8 cellular contexts compared by ENCODE assay signal in the genomic region with DNA sequence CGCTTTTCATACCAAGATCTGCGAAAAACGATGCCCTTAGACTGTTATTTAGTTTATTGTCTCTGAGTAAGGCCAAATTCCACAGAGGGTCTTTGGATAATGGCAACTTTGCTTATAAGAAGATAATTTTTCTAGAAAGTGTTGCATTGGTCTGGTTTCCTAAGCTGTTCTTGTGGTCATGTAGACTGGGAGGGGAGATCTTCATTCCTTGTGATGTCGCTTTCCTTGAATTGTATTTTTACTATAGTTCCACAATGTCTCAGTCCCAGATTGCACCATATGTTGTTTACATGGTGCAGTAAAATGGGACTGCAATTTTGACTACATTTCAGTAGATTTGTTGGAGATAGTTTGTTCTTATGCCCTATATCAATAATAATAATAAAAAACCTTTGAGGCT. TPM values are rescaled to one million over a fixed set of nuclear protein-coding genes. Genes with fewer than 3 reads are reported as not detected.
DNase-seq lines count a peak whose midpoint lies in the region; ATAC-seq, FAIRE-seq and TF ChIP-seq lines count a peak whose summit lies in the region.

No MANE protein-coding gene starts in this region.

- no peaks in the 10 kb centered on the region for H3K36me3 Mint-ChIP-seq in CD4-positive, alpha-beta memory T cell

- peaks cover 20% of the 10 kb centered on the region for H3K27me3 ChIP-seq in CD4-positive, alpha-beta memory T cell (ENCODE audit: insufficient read depth, low read length)
- no peaks in the 10 kb centered on the region; the same call in 1 of the 2 replicates for H3K27me3 ChIP-seq in MG63
- H3K27me3 ChIP-seq in H1 (replicated peaks in 1 of 4; ENCODE audit: control insufficient read depth in 3 of 4, extremely low read depth in 1 of 4, insufficient read depth in 3 of 4, low read length in 3 of 4) = peaks cover 0 to 8% (median 3%) of the 10 kb centered on the region in 4 experiments; a peak in 4 of 7 replicates
- H3K27me3 ChIP-seq in osteoblast (ENCODE audit: insufficient read depth, low read length) = peaks cover 20% of the 10 kb centered on the region

- H3K4me3 Mint-ChIP-seq in CD4-positive, alpha-beta memory T cell = peak overlapping the region in 7 of 8 donors; percentile 69 to 82 (median 77)

- 75% methylated on average over 4 of the region's 4 CpGs; no CpG with 5 or more reads in 1 of the 2 experiments for WGBS in H1 (ENCODE audit: extremely low coverage in 1 of 2, insufficient coverage in 1 of 2, insufficient read length in 1 of 2, insufficient replicate concordance in 2 of 2, low coverage in 1 of 2, low lambda C conversion rate in 2 of 2, missing lambda C conversion rate in 1 of 2), 2 experiments

- H3K23me2 ChIP-seq in H1 (ENCODE audit: low read depth, low read length) = peaks cover 11% of the 10 kb centered on the region

- TF ChIP-seq POLR2A in H1 (IDR thresholded peaks at IDR 0.05; ENCODE audit: control extremely low read depth in 1 of 2, low read depth in 2 of 2, low read length in 2 of 2) = no peak

- no peak overlapping the region for H4K8ac ChIP-seq in H1 (ENCODE audit: extremely low read depth, insufficient read depth, low read length)

- no peak overlapping the region for H3K18ac ChIP-seq in H1 (ENCODE audit: extremely low read depth, low read length)

- H3K79me1 ChIP-seq in H1 (ENCODE audit: low read depth, low read length) = no peaks in the 10 kb centered on the region; the same call in 1 of the 2 replicates

- peaks cover 0 to 15% of the 10 kb centered on the region in 2 experiments; a peak in 1 of 4 replicates for H3K79me2 ChIP-seq in H1 (ENCODE audit: control insufficient read depth in 1 of 2, insufficient read depth in 2 of 2, low read length in 2 of 2)
- H3K79me2 ChIP-seq in osteoblast (ENCODE audit: insufficient read depth, low read length) = peaks cover 36% of the 10 kb centered on the region

- H3K27ac Mint-ChIP-seq in CD4-positive, alpha-beta memory T cell = no peak overlapping the region

- H2AK5ac ChIP-seq in H1 (ENCODE audit: low read depth, low read length) = no peak overlapping the region

- no peaks in the 10 kb centered on the region for H3K36me3 ChIP-seq in CD4-positive, alpha-beta memory T cell (ENCODE audit: insufficient read depth, low read length)
- H3K36me3 ChIP-seq in MG63 = no peaks in the 10 kb centered on the region
- no peaks in the 10 kb centered on the region for H3K36me3 ChIP-seq in H1 (ENCODE audit: control insufficient read depth in 2 of 4, insufficient read depth in 4 of 4, low read length in 3 of 4)
- no peaks in the 10 kb centered on the region for H3K36me3 ChIP-seq in osteoblast (ENCODE audit: insufficient read depth, low read length)

- POLR2A ChIA-PET in CD4-positive, alpha-beta memory T cell (lab: Charles Lee; ENCODE audit: partially characterized antibody) = no interaction called here
- POLR2A ChIA-PET in H1 (lab: Charles Lee; ENCODE audit: partially characterized antibody) = no interaction called here

- H3K9me3 Mint-ChIP-seq in CD4-positive, alpha-beta memory T cell = peaks cover 0 to 1% (median 0%) of the 10 kb centered on the region in 8 donors

- H3K9ac ChIP-seq in H1 (replicated peaks in 1 of 4; ENCODE audit: extremely low read depth in 1 of 4, low read depth in 3 of 4, low read length in 3 of 4) = no peak overlapping the region

- no peak overlapping the region for H2BK12ac ChIP-seq in H1 (ENCODE audit: low read depth, low read length)

- H3K4me1 Mint-ChIP-seq in CD4-positive, alpha-beta memory T cell = peaks cover 13 to 19% (median 16%) of the 10 kb centered on the region in 4 donors

- CTCF ChIA-PET in CD4-positive, alpha-beta memory T cell (lab: Charles Lee; ENCODE audit: partially characterized antibody) = no interaction called here
- CTCF ChIA-PET in H1 (lab: Charles Lee; ENCODE audit: partially characterized antibody) = interaction anchor here (1.2 kb wide), 1 partner anchor 30 kb away, joined by 3 read pairs; no protein-coding TSS in a partner anchor

- intact Hi-C loops in CD4-positive, alpha-beta memory T cell (cut with micrococcal nuclease) = no loop called here

- H3K14ac ChIP-seq in H1 (ENCODE audit: insufficient read length) = no peak overlapping the region

- no peak overlapping the region for H4K91ac ChIP-seq in H1 (replicated peaks; ENCODE audit: insufficient read length, low read length)

- FAIRE-seq in H1 (lab: Jason Lieb, UNC) = no peak

- H3K4me2 ChIP-seq in H1 (ENCODE audit: insufficient read depth in 1 of 2, low read depth in 2 of 2, low read length in 2 of 2) (peak overlapping the region; percentile 84 to 86; a peak in 3 of 4 replicates), osteoblast (ENCODE audit: insufficient read depth, low read length) (peak overlapping the region; percentile 97)

- no peak overlapping the region for H3K23ac ChIP-seq in H1 (ENCODE audit: insufficient read length)

- no peak overlapping the region for H2BK5ac ChIP-seq in H1 (ENCODE audit: low read depth, low read length)

- H2AFZ ChIP-seq in H1 (ENCODE audit: low read length) (no peak overlapping the region), osteoblast (ENCODE audit: low read length) (no peak overlapping the region)

- H4K20me1 ChIP-seq in H1 (replicated peaks in 1 of 2; ENCODE audit: control insufficient read depth in 1 of 2, insufficient read depth in 2 of 2, low read length in 2 of 2) (peaks cover 0 to 3% of the 10 kb centered on the region in 2 experiments), osteoblast (ENCODE audit: insufficient read depth, low read length) (peaks cover 3% of the 10 kb centered on the region)

- no peak for TF ChIP-seq CTCF in H1 (IDR thresholded peaks at IDR 0.05; ENCODE audit: control extremely low read depth in 1 of 3, insufficient read depth in 1 of 3, low read depth in 1 of 3, low read length in 3 of 3)
- TF ChIP-seq CTCF in osteoblast (IDR thresholded peaks at IDR 0.05; ENCODE audit: extremely low read depth, low read depth, low read length) = no peak

- H4K5ac ChIP-seq in H1 (ENCODE audit: insufficient read length, low read depth, low read length) = no peak overlapping the region

- no peak overlapping the region for H3K56ac ChIP-seq in H1 (replicated peaks; ENCODE audit: insufficient read length, low read depth, low read length)

- TF ChIP-seq RAD21 in H1 (IDR thresholded peaks at IDR 0.05 in 1 of 2, conservative IDR thresholded peaks at IDR 0.05 in 1 of 2; ENCODE audit: low read depth in 2 of 2, low read length in 2 of 2) = no peak

- H3K27ac ChIP-seq in CD4-positive, alpha-beta memory T cell (ENCODE audit: low read depth, low read length) = no peak overlapping the region
- no peak overlapping the region for H3K27ac ChIP-seq in H1 (ENCODE audit: low read depth, low read length)
- H3K27ac ChIP-seq in osteoblast (ENCODE audit: low read depth, low read length) = no peak overlapping the region

- no peak for ATAC-seq in GM21381 (IDR thresholded peaks at IDR 0.05; ENCODE audit: unreplicated experiment)
- no peak for ATAC-seq in GM21526 (IDR thresholded peaks at IDR 0.05; ENCODE audit: low FRiP score, unreplicated experiment)

- H3K4me3 ChIP-seq in CD4-positive, alpha-beta memory T cell (ENCODE audit: low read length in 2 of 2) = no peak overlapping the region
- H3K4me3 ChIP-seq in MG63 (peak overlapping the region; percentile 70; the same call in 1 of the 2 replicates), H1 (ENCODE audit: extremely low read depth in 1 of 4, insufficient read depth in 2 of 4, low read depth in 3 of 4, low read length in 4 of 4) (peak overlapping the region in 1 of 4 experiments; percentile 69; a peak in 2 of 8 replicates), osteoblast (ENCODE audit: insufficient read depth, low read length) (peak overlapping the region; percentile 82)

- peaks cover 34 to 39% of the 10 kb centered on the region in 2 donors for H3K27me3 Mint-ChIP-seq in CD4-positive, alpha-beta memory T cell

- no peak overlapping the region for H2BK15ac ChIP-seq in H1 (ENCODE audit: low read length)

- H3K4ac ChIP-seq in H1 (replicated peaks; ENCODE audit: insufficient read length, low read depth, low read length) = no peak overlapping the region

- peaks cover 25% of the 10 kb centered on the region for H3K4me1 ChIP-seq in CD4-positive, alpha-beta memory T cell (ENCODE audit: insufficient read depth, low read length)
- H3K4me1 ChIP-seq in H1 (replicated peaks in 1 of 4; ENCODE audit: control insufficient read depth in 3 of 4, insufficient read depth in 4 of 4, low read length in 3 of 4) = peaks cover 0 to 6% (median 0%) of the 10 kb centered on the region in 4 experiments; a peak in 2 of 7 replicates
- peaks cover 32% of the 10 kb centered on the region for H3K4me1 ChIP-seq in osteoblast (ENCODE audit: insufficient read depth, low read length)

- H3K9me3 ChIP-seq in CD4-positive, alpha-beta memory T cell (ENCODE audit: control insufficient read depth in 1 of 2, low read length in 2 of 2) = no peaks in the 10 kb centered on the region
- H3K9me3 ChIP-seq in MG63 = no peaks in the 10 kb centered on the region
- H3K9me3 ChIP-seq in H1 (ENCODE audit: insufficient read depth in 2 of 2, low read depth in 1 of 2, low read length in 1 of 2) = no peaks in the 10 kb centered on the region
- H3K9me3 ChIP-seq in osteoblast (ENCODE audit: low read depth, low read length) = no peaks in the 10 kb centered on the region

- no peak for TF ChIP-seq EP300 in H1 (IDR thresholded peaks at IDR 0.05; ENCODE audit: borderline replicate concordance in 1 of 2, low read depth in 2 of 2, low read length in 2 of 2)

- H2BK120ac ChIP-seq in H1 (replicated peaks; ENCODE audit: low read depth, low read length) = no peak overlapping the region

- DNase-seq in CD4-positive, alpha-beta memory T cell = no peak
- DNase-seq in MG63 = no peak
- no peak for DNase-seq in H1 (ENCODE audit: low read depth in 1 of 2, low spot score in 2 of 2)
- no peak for DNase-seq in osteoblast (ENCODE audit: insufficient read length, low spot score, missing footprints)
- DNase-seq in ureter (ENCODE audit: low spot score) = no peak
- no peak for DNase-seq in NCI-H748 treated with DMSO at 0.1 percent for 48 hours (lab: John Stamatoyannopoulos, UW)

- H2BK20ac ChIP-seq in H1 (ENCODE audit: low read length) = no peak overlapping the region

TF ChIP-seq in H1, 55 proteins besides CTCF, POLR2A, EP300 and RAD21 (continues in another document):
- TF ChIP-seq POU5F1 (IDR thresholded peaks at IDR 0.05; ENCODE audit: low read depth, low read length) = no peak

RNA-seq across cellular contexts. Expression of gene ST3GAL6, which starts 28.8 kb away (rescaled TPM):
- 1 to 10 TPM in 1 of 2 experiments, under 1 TPM in 1; 0.50 to 1.3 TPM for total RNA-seq in CD4-positive, alpha-beta memory T cell
- under 1 TPM in 1 of 2 donors, not detected in 1; 0.15 TPM for polyA plus RNA-seq in CD4-positive, alpha-beta memory T cell
- total RNA-seq in MG63 (2014; rRNA removed; shearing (Covaris generic); ENCODE audit: low replicate concordance) = 1.4 and 2.0 TPM in 2 replicates
- 6.1 and 7.6 TPM in 2 replicates for total RNA-seq in H1 (2021; fragmentation: NEBNext Ultra II Directional; extraction: Animal tissue kit (Norgen Biotek cat#: 25700))
- 2.6 and 3.3 TPM in 2 replicates for polyA plus RNA-seq in H1 (2011; rRNA removed)
- polyA plus RNA-seq in H1 (2011; cell fraction: cytosol; rRNA removed) = 4.4 TPM
- 4.8 TPM for polyA plus RNA-seq in H1 (2011; cell fraction: nucleus; rRNA removed)
- polyA plus RNA-seq in H1 (2012, experiment 1 of 2) = 3.2 to 6.0 TPM (median 4.5 TPM) in 4 replicates
- 0.77 TPM for polyA plus RNA-seq in H1 (2012, experiment 2 of 2)
- 4.7 TPM for polyA plus RNA-seq in H1 (2013, experiment 1 of 2)
- 4.1 TPM for polyA plus RNA-seq in H1 (2013, experiment 2 of 2)
- polyA minus RNA-seq in H1 (2011; rRNA and poly(A)+ RNA removed) = 3.9 and 5.4 TPM in 2 replicates
- 9.9 TPM for polyA minus RNA-seq in H1 (2011; cell fraction: cytosol; rRNA and poly(A)+ RNA removed)
- polyA minus RNA-seq in H1 (2011; cell fraction: nucleus; rRNA and poly(A)+ RNA removed) = 10.3 TPM
- total RNA-seq in osteoblast = 2.2 and 2.7 TPM in 2 replicates
- 7.8 TPM for total RNA-seq in ureter

Comparison
In these comparisons a context has a peak if more than half of its experiments do, and no peak if none do; other contexts are left out.
1. H3K4me3 ChIP-seq: peak in MG63 (single experiment) and osteoblast (single experiment); none in CD4-positive, alpha-beta memory T cell (0 of 2).